Comparison of ENCODE assay signal across 13 cellular contexts in the genomic region with DNA sequence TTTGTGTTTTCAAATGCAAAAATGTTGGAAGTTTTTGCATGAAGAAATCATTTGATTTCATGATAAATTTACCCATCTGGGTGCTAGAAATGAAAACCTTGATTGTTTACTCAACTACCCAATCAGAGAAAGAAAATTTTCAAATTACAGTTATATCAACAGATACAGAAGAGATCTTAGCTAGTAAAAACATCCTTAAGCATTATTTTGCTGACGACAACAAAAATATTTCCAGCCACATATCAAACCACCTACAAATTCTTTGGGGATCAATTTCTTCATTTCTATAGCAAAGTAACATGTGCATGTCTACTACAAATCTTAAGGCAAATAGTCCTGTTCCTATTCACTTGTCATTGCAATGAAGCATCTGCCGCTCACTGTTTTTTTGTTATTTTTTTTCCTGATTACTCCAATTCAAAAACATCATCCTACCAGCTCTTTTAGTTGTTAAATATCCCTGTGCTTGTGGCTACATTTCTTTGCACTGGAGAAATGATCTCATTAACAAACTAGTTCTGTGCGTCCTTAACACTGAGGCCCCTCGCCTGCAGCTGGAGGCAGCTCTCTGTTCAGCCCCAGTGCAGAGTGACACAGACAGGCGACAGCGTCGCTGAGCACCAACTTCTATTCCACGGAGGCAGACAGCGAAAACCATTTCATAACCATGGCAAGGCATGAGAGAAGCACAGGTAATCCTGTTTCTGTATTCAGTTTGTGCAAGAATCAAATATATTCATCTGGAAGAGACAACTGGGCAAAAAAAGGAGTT.
DNase-seq lines count a peak whose midpoint lies in the region; TF ChIP-seq lines count a peak whose summit lies in the region.
"Had no signal": no experiment of that assay in that cellular context is flagged by ENCODE, and none has a peak within 500 bp of the region (broad histone marks: within the 10 kb centered on the region; RNA-seq: fewer than 3 reads in every experiment).

No MANE protein-coding gene starts in this region.

- H3K27ac Mint-ChIP-seq in brain = peak overlapping the region; percentile 43 to 97 (median 94)
- H3K27ac Mint-ChIP-seq: stimulated activated naive CD8-positive, alpha-beta T cell treated with anti-CD3 and anti-CD28 coated beads, Interleukin-15, Interleukin-2, amounts not matched to agents 100 ng/mL and 50 ng/mL, for 24 hours had no signal

- H3K4me3 ChIP-seq in HUES6 (ENCODE audit: low read depth, low read length) = peak overlapping the region; percentile 30; the same call in 1 of the 2 replicates

- H3K36me3 ChIP-seq in HUES6 (ENCODE audit: control insufficient read depth, insufficient read depth, low read length) = no peaks in the 10 kb centered on the region
- H3K36me3 ChIP-seq: neutrophil had no signal

- TF ChIP-seq CTCF in brain (conservative IDR thresholded peaks at IDR 0.05) = no peak

- no peaks in the 10 kb centered on the region for H3K36me3 Mint-ChIP-seq in brain

- H3K27me3 ChIP-seq in HUES6 (ENCODE audit: control insufficient read depth, insufficient read depth, low read length) = no peaks in the 10 kb centered on the region
- H3K27me3 ChIP-seq: neutrophil had no signal

- DNase-seq in islet precursor cell (peak; percentile 55), putamen (ENCODE audit: low spot score) (peak; percentile 79), AML-193 (lab: John Stamatoyannopoulos, UW) (no peak), HCEC 1CT (no peak), NCI-H2196 (lab: John Stamatoyannopoulos, UW; ENCODE audit: unreplicated experiment) (no peak)
- no peak for DNase-seq in activated CD4-positive, alpha-beta T cell treated with anti-CD3 and anti-CD28 coated beads, Interleukin-2, amount 50 U/mL, for 4 hours
- DNase-seq: activated CD8-positive, alpha-beta memory T cell treated with anti-CD3 and anti-CD28 coated beads, Interleukin-2, amount 50 U/mL, for 4 hours; NCI-H446 treated with DMSO at 0.1 percent for 48 hours; stimulated activated CD4-positive, alpha-beta T cell treated with anti-CD3 and anti-CD28 coated beads, Interleukin-4, amount 100 ng/mL, for 1 hour had no signal

- no peaks in the 10 kb centered on the region for H3K9me3 ChIP-seq in HUES6 (ENCODE audit: control insufficient read depth, insufficient read depth, low read depth, low read length)
- H3K9me3 ChIP-seq: neutrophil had no signal

- H3K4me1 ChIP-seq in HUES6 (ENCODE audit: control insufficient read depth, insufficient read depth, low read length) = peaks cover 53% of the 10 kb centered on the region

- peak overlapping the region; percentile 81 to 94 (median 87) for H3K4me3 Mint-ChIP-seq in brain
- H3K4me3 Mint-ChIP-seq: stimulated activated naive CD8-positive, alpha-beta T cell treated with anti-CD3 and anti-CD28 coated beads, Interleukin-15, Interleukin-2, amounts not matched to agents 100 ng/mL and 50 ng/mL, for 24 hours had no signal

- H3K27me3 Mint-ChIP-seq in brain = peaks cover 3% of the 10 kb centered on the region
- H3K27me3 Mint-ChIP-seq: stimulated activated naive CD8-positive, alpha-beta T cell treated with anti-CD3 and anti-CD28 coated beads, Interleukin-15, Interleukin-2, amounts not matched to agents 100 ng/mL and 50 ng/mL, for 24 hours had no signal

- H3K4me1 Mint-ChIP-seq in brain = peaks cover 84% of the 10 kb centered on the region

- no peaks in the 10 kb centered on the region for H3K9me3 Mint-ChIP-seq in brain

- no peak overlapping the region for H3K9ac ChIP-seq in HUES6 (ENCODE audit: low read length)

- H3K27ac ChIP-seq in HUES6 (ENCODE audit: low read depth, low read length) = no peak overlapping the region
- H3K27ac ChIP-seq: neutrophil had no signal

Comparison
In these comparisons a context has a peak if more than half of its experiments do, and no peak if none do; other contexts are left out.
1. DNase-seq: peak in islet precursor cell (single experiment) and putamen (single experiment); none in AML-193 (0 of 2), HCEC 1CT (single experiment), NCI-H2196 (single experiment) and activated CD4-positive, alpha-beta T cell treated with anti-CD3 and anti-CD28 coated beads, Interleukin-2, amount 50 U/mL, for 4 hours (0 of 2).